In genomic region chr11:78202733-78203167, GRCh38 we compare ENCODE assay signal across 10 cellular contexts. TPM values are rescaled to one million over a fixed set of nuclear protein-coding genes. Genes with fewer than 3 reads are reported as not detected.
DNase-seq lines count a peak whose midpoint lies in the region; ATAC-seq and TF ChIP-seq lines count a peak whose summit lies in the region.
"Had no signal": no experiment of that assay in that cellular context is flagged by ENCODE, and none has a peak within 500 bp of the region (broad histone marks: within the 10 kb centered on the region; RNA-seq: fewer than 3 reads in every experiment).

No MANE protein-coding gene starts in this region.

- H3K4me1 Mint-ChIP-seq in activated T-cell treated with anti-CD3 and anti-CD28 coated beads, Interleukin-2, amount 50 U/mL, for 4 hours (ENCODE audit: low read depth), result peaks cover 41% of the 10 kb centered on the region
- H3K4me1 Mint-ChIP-seq in glutamatergic neuron (ENCODE audit: low read depth, unreplicated experiment), result no peaks in the 10 kb centered on the region

- no peak for TF ChIP-seq POLR2A in NB4 (IDR thresholded peaks at IDR 0.05; ENCODE audit: extremely low read depth, insufficient read length)

- ATAC-seq in activated T-cell treated with anti-CD3 and anti-CD28 coated beads, Interleukin-2, amount 50 U/mL, for 4 hours, result peak; percentile 74 to 79
- ATAC-seq in HG02840 (IDR thresholded peaks at IDR 0.05; ENCODE audit: low FRiP score, unreplicated experiment) (no peak), HG03520 (IDR thresholded peaks at IDR 0.05; ENCODE audit: unreplicated experiment) (no peak), GM18861 (IDR thresholded peaks at IDR 0.05; ENCODE audit: unreplicated experiment) (no peak)

- H3K27me3 Mint-ChIP-seq in activated T-cell treated with anti-CD3 and anti-CD28 coated beads, Interleukin-2, amount 50 U/mL, for 4 hours (ENCODE audit: low read depth), result no peaks in the 10 kb centered on the region
- H3K27me3 Mint-ChIP-seq in glutamatergic neuron (ENCODE audit: unreplicated experiment), result no peaks in the 10 kb centered on the region

- no peaks in the 10 kb centered on the region for H3K9me3 Mint-ChIP-seq in activated T-cell treated with anti-CD3 and anti-CD28 coated beads, Interleukin-2, amount 50 U/mL, for 4 hours
- H3K9me3 Mint-ChIP-seq in glutamatergic neuron (ENCODE audit: unreplicated experiment), result peaks cover 2% of the 10 kb centered on the region

- no peak overlapping the region for H3K4me3 ChIP-seq in NB4 (ENCODE audit: low read depth, low read length)

- no peak overlapping the region for H3K27ac Mint-ChIP-seq in glutamatergic neuron (ENCODE audit: unreplicated experiment)

- peaks cover 3% of the 10 kb centered on the region for H3K36me3 Mint-ChIP-seq in activated T-cell treated with anti-CD3 and anti-CD28 coated beads, Interleukin-2, amount 50 U/mL, for 4 hours (ENCODE audit: insufficient read depth)
- H3K36me3 Mint-ChIP-seq in glutamatergic neuron (ENCODE audit: unreplicated experiment), result peaks cover 5% of the 10 kb centered on the region

- peak overlapping the region; percentile 78 for H3K4me3 Mint-ChIP-seq in activated T-cell treated with anti-CD3 and anti-CD28 coated beads, Interleukin-2, amount 50 U/mL, for 4 hours
- no peak overlapping the region for H3K4me3 Mint-ChIP-seq in glutamatergic neuron (ENCODE audit: unreplicated experiment)

- DNase-seq in AML-193 (lab: John Stamatoyannopoulos, UW) (peak; percentile 49 to 50), NB4 (ENCODE audit: low read depth) (peak; percentile 48), lung microvascular endothelial cell (ENCODE audit: low read depth in 2 of 2) (peak; percentile 19 to 46), glutamatergic neuron (no peak)
- DNase-seq in activated T-cell treated with anti-CD3 and anti-CD28 coated beads, Interleukin-2, amount 50 U/mL, for 4 hours, result peak; percentile 49
- DNase-seq: amniotic stem cell, midbrain had no signal

- TF ChIP-seq CTCF in NB4 (IDR thresholded peaks at IDR 0.05; ENCODE audit: low read depth, low read length), result no peak
- TF ChIP-seq CTCF in glutamatergic neuron (IDR thresholded peaks at IDR 0.05; ENCODE audit: partially characterized antibody, unreplicated experiment), result no peak

RNA-seq across cellular contexts. Expression of gene USP35, which starts 14.0 kb away (rescaled TPM):
- total RNA-seq in activated T-cell treated with anti-CD3 and anti-CD28 coated beads, Interleukin-2, amount 50 U/mL, for 4 hours, result 1 to 10 TPM; 3.8 to 5.2 (median 4.9) TPM
- 3.9 and 5.2 TPM in 2 replicates for total RNA-seq in lung microvascular endothelial cell
- total RNA-seq in glutamatergic neuron (ENCODE audit: unreplicated experiment), result 34.2 TPM

RNA-seq across cellular contexts. Expression of gene KCTD21, which starts 14.3 kb away (rescaled TPM):
- 1 to 10 TPM; 3.2 to 5.4 (median 4.3) TPM for total RNA-seq in activated T-cell treated with anti-CD3 and anti-CD28 coated beads, Interleukin-2, amount 50 U/mL, for 4 hours
- 4.1 and 5.2 TPM in 2 replicates for total RNA-seq in lung microvascular endothelial cell
- 9.7 TPM for total RNA-seq in glutamatergic neuron (ENCODE audit: unreplicated experiment)

Comparison
In these comparisons a context has a peak if more than half of its experiments do, and no peak if none do; other contexts are left out.
1. ATAC-seq: peak in activated T-cell treated with anti-CD3 and anti-CD28 coated beads, Interleukin-2, amount 50 U/mL, for 4 hours (2 of 2); none in HG02840 (single experiment), HG03520 (single experiment) and GM18861 (single experiment).